In the genomic region with DNA sequence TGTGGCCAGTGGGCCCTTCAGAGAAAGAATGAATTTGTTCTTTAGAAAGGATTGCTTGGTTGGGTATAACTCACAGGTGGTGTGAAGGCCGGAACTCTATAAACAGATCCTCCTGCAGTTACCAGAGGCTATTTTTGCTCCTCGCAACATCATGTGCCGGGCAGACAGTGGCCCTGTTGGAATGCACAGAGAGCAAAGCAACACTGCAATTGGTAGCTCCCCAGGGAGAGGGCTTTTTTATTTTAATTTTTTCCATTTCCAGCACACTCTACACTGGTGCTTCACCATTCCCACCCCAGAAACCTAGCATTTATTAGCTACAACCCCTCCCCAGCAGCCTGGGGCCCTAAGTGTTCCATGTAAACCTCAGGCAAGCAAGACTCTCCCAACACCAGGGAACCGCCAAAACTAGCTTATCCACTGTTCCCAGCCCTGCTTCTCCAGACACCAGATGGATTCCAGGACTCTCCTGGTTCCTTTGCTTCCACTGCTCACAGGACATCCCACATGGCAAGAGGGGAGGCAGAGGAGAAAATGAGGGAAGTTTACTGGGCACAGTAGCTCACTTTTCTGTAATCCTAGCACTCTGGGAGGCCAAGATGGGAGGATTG, we compare ENCODE assay signal across 19 cellular contexts.
A peak's percentile ranks its signal among the peaks of the same experiment; 100 is the strongest.
DNase-seq lines count a peak whose midpoint lies in the region; ATAC-seq and TF ChIP-seq lines count a peak whose summit lies in the region.
"Had no signal": no experiment of that assay in that cellular context is flagged by ENCODE, and none has a peak within 500 bp of the region (broad histone marks: within the 10 kb centered on the region; RNA-seq: fewer than 3 reads in every experiment).

No MANE protein-coding gene starts in this region.

- TF ChIP-seq POLR2A in spleen (IDR thresholded peaks at IDR 0.05), result no peak

- no peaks in the 10 kb centered on the region for H3K36me3 ChIP-seq in left ventricle myocardium inferior
- H3K36me3 ChIP-seq in spleen, result no peaks in the 10 kb centered on the region
- H3K36me3 ChIP-seq: SJCRH30 had no signal

- no peak overlapping the region for H3K4me3 ChIP-seq in choroid plexus epithelial cell (ENCODE audit: low read depth, low read length)
- no peak overlapping the region for H3K4me3 ChIP-seq in left ventricle myocardium inferior
- H3K4me3 ChIP-seq in spleen, result no peak overlapping the region
- H3K4me3 ChIP-seq: PC-9, SJCRH30 had no signal

- H3K27ac ChIP-seq in left ventricle myocardium inferior (replicated peaks) (peak overlapping the region; percentile 88), spleen (no peak overlapping the region)
- H3K27ac ChIP-seq: PC-9, RWPE1, SJCRH30 had no signal

- WGBS in spleen, 5 donors, result 78 to 94% (median 84%) methylated on average over 2 to 4 of the region's 4 CpGs

- DNase-seq in G401 (ENCODE audit: low spot score), result peak; percentile 52
- DNase-seq in choroid plexus epithelial cell (ENCODE audit: low read depth), result peak; percentile 15
- peak; percentile 16 for DNase-seq in left ventricle myocardium inferior
- peak in 7 of 10 donors; percentile 14 to 85 (median 45) for DNase-seq in posterior cingulate gyrus
- no peak for DNase-seq in spleen
- DNase-seq in stimulated activated naive CD8-positive, alpha-beta T cell treated with anti-CD3 and anti-CD28 coated beads, Interleukin-15, Interleukin-2, amounts not matched to agents 100 U/mL and 50 U/mL, for 24 hours, result no peak
- no peak for DNase-seq in GDM1 (lab: John Stamatoyannopoulos, UW)
- DNase-seq: Caco-2; CD4-positive, CD25-positive, alpha-beta regulatory T cell; KBM-7; NCI-H1105 treated with DMSO at 0.1 percent for 48 hours; NCI-H1694 treated with DMSO at 0.1 percent for 48 hours; NCI-H2107; NCI-H510A treated with DMSO at 0.1 percent for 48 hours; NCI-H774; PC-9; SJCRH30 had no signal

- no peaks in the 10 kb centered on the region for H3K9me3 ChIP-seq in left ventricle myocardium inferior (replicated peaks)
- no peaks in the 10 kb centered on the region for H3K9me3 ChIP-seq in spleen
- H3K9me3 ChIP-seq: Caco-2, SJCRH30 had no signal

- no peaks in the 10 kb centered on the region for H3K4me1 ChIP-seq in left ventricle myocardium inferior
- no peaks in the 10 kb centered on the region for H3K4me1 ChIP-seq in spleen
- H3K4me1 ChIP-seq: Caco-2, SJCRH30 had no signal

- no peak for ATAC-seq in stimulated activated naive CD8-positive, alpha-beta T cell treated with anti-CD3 and anti-CD28 coated beads, Interleukin-15, Interleukin-2, amounts not matched to agents 100 U/mL and 50 U/mL, for 24 hours
- ATAC-seq in HG03571 (IDR thresholded peaks at IDR 0.05; ENCODE audit: unreplicated experiment), result no peak

- H3K27me3 ChIP-seq in left ventricle myocardium inferior (ENCODE audit: low read depth) (no peaks in the 10 kb centered on the region), spleen (replicated peaks in 1 of 7) (no peaks in the 10 kb centered on the region)
- H3K27me3 ChIP-seq: SJCRH30 had no signal

- in situ Hi-C loops in G401 (cut with HindIII; ENCODE audit: low sequenced_read_pairs), result no loop called here

- TF ChIP-seq CTCF in choroid plexus epithelial cell (conservative IDR thresholded peaks at IDR 0.05; ENCODE audit: low read depth, low read length), result no peak
- no peak for TF ChIP-seq CTCF in left ventricle myocardium inferior (IDR thresholded peaks at IDR 0.05; ENCODE audit: borderline replicate concordance)
- no peak for TF ChIP-seq CTCF in spleen (IDR thresholded peaks at IDR 0.05 in 8 of 11, conservative IDR thresholded peaks at IDR 0.05 in 3 of 11)

- intact Hi-C loops in left ventricle myocardium inferior (cut with micrococcal nuclease), result no loop called here
- intact Hi-C loops in posterior cingulate gyrus (cut with DNase I), result no loop called here
- intact Hi-C loops in spleen (cut with DNase I; ENCODE audit: low total_unique reads), result no loop called here

Comparison
In these comparisons a context has a peak if more than half of its experiments do, and no peak if none do; other contexts are left out.
1. DNase-seq: peak in G401 (single experiment), choroid plexus epithelial cell (single experiment), left ventricle myocardium inferior (single experiment) and posterior cingulate gyrus (7 of 10); none in spleen (single experiment), stimulated activated naive CD8-positive, alpha-beta T cell treated with anti-CD3 and anti-CD28 coated beads, Interleukin-15, Interleukin-2, amounts not matched to agents 100 U/mL and 50 U/mL, for 24 hours (single experiment) and GDM1 (single experiment).